In the genomic region with DNA sequence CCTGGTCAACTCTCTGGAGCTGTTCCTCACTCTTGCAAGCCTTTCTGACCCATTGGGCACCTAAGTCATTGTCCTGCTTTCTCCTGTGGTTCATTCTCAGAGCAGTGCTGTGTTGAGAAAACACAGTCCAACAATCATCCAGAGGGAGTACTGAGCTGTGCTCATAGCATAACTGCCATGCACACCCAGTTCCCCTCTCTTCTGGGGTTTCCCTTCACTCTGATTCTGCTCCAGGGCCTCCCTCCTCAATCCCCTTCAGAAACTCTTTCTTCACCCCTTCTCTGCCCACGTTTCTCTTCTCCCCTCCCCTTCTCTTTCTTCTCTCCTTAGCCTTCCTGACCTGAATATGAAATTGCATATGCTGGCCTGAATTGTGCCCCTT, we compare ENCODE assay signal across 18 cellular contexts.
"Had no signal": no experiment of that assay in that cellular context is flagged by ENCODE, and none has a peak within 500 bp of the region (broad histone marks: within the 10 kb centered on the region; RNA-seq: fewer than 3 reads in every experiment).

No MANE protein-coding gene starts in this region.

- H3K27ac Mint-ChIP-seq: activated naive CD4-positive, alpha-beta T cell treated with anti-CD3 and anti-CD28 coated beads, Interleukin-2, amount 10 ng/mL, durations not matched to agents 7 days and 5 days; naive B cell; progenitor cell of endocrine pancreas; stimulated activated naive CD8-positive, alpha-beta T cell treated with anti-CD3 and anti-CD28 coated beads, Interleukin-15, Interleukin-2, amounts not matched to agents 100 ng/mL and 50 ng/mL, for 24 hours; type B pancreatic cell had no signal

- H3K4me3 Mint-ChIP-seq: activated naive CD4-positive, alpha-beta T cell treated with anti-CD3 and anti-CD28 coated beads, Interleukin-2, amount 10 ng/mL, durations not matched to agents 7 days and 5 days; naive B cell; stimulated activated naive CD8-positive, alpha-beta T cell treated with anti-CD3 and anti-CD28 coated beads, Interleukin-15, Interleukin-2, amounts not matched to agents 100 ng/mL and 50 ng/mL, for 24 hours; type B pancreatic cell had no signal

- H3K27me3 ChIP-seq: gastrocnemius medialis, heart right ventricle, left lung, right atrium auricular region had no signal

- FAIRE-seq: astrocyte, bronchial epithelial cell, keratinocyte had no signal

- ATAC-seq: gastrocnemius medialis, heart right ventricle, left lung had no signal

- H3K27ac ChIP-seq: gastrocnemius medialis, heart right ventricle, left lung, right atrium auricular region, skin epidermis had no signal

- H3K4me1 ChIP-seq: gastrocnemius medialis had no signal

- H3K9me3 ChIP-seq: gastrocnemius medialis, heart right ventricle, left lung, right atrium auricular region had no signal

- DNase-seq: activated CD4-positive, alpha-beta T cell treated with anti-CD3 and anti-CD28 coated beads, Interleukin-2, amount 50 U/mL, for 1 hour; activated naive CD4-positive, alpha-beta T cell treated with anti-CD3 and anti-CD28 coated beads, Interleukin-2, amount 10 ng/mL, durations not matched to agents 7 days and 5 days; erythroblast; gastrocnemius medialis; heart right ventricle; left lung; mammary epithelial cell; naive B cell; nucleus accumbens; stimulated activated CD4-positive, alpha-beta T cell treated with anti-CD3 and anti-CD28 coated beads, Interleukin-4, amount 100 ng/mL, for 24 hours had no signal

- H3K36me3 ChIP-seq: gastrocnemius medialis, heart right ventricle, left lung, right atrium auricular region had no signal

- H3K4me3 ChIP-seq: gastrocnemius medialis, heart right ventricle, left lung, right atrium auricular region, skin epidermis had no signal

- H3K27me3 Mint-ChIP-seq: activated naive CD4-positive, alpha-beta T cell treated with anti-CD3 and anti-CD28 coated beads, Interleukin-2, amount 10 ng/mL, durations not matched to agents 7 days and 5 days; stimulated activated naive CD8-positive, alpha-beta T cell treated with anti-CD3 and anti-CD28 coated beads, Interleukin-15, Interleukin-2, amounts not matched to agents 100 ng/mL and 50 ng/mL, for 24 hours; type B pancreatic cell had no signal

- H3K9me3 Mint-ChIP-seq: activated naive CD4-positive, alpha-beta T cell treated with anti-CD3 and anti-CD28 coated beads, Interleukin-2, amount 10 ng/mL, durations not matched to agents 7 days and 5 days; naive B cell; stimulated activated naive CD8-positive, alpha-beta T cell treated with anti-CD3 and anti-CD28 coated beads, Interleukin-15, Interleukin-2, amounts not matched to agents 100 ng/mL and 50 ng/mL, for 24 hours; type B pancreatic cell had no signal

- H3K36me3 Mint-ChIP-seq: activated naive CD4-positive, alpha-beta T cell treated with anti-CD3 and anti-CD28 coated beads, Interleukin-2, amount 10 ng/mL, durations not matched to agents 7 days and 5 days; naive B cell; type B pancreatic cell had no signal
